28 cellular contexts compared by ENCODE assay signal in the genomic region with DNA sequence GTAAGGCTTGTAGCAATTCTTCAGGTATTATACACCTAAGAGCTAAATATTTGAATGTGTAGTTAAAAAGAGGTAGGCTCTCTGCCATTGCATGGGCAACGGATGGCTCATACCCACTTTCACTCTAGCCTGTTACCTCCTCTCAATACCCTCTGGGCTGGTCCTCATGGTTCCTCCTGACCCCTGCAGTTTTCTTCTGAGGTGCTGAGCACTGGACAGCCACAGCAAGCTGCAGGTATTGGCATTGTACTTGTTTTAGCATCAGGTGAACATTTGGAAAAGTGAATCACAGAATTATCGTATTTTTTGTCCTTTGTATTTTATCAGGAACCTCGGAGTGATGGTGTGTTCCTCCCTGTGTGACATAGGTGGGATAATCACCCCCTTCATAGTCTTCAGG. TPM values are rescaled to one million over a fixed set of nuclear protein-coding genes. Genes with fewer than 3 reads are reported as not detected.
"Had no signal": no experiment of that assay in that cellular context is flagged by ENCODE, and none has a peak within 500 bp of the region (broad histone marks: within the 10 kb centered on the region; RNA-seq: fewer than 3 reads in every experiment).

No MANE protein-coding gene starts in this region.

- ATAC-seq: stimulated activated effector memory CD8-positive, alpha-beta T cell treated with anti-CD3 and anti-CD28 coated beads, Interleukin-12 subunit alpha, Interleukin-12 subunit beta, amount 100 ng/mL, for 72 hours; stimulated activated memory B cell treated with anti-CD40 and anti-IgM and Interleukin-4, amounts not matched to agents 10 μg/mL and 1 μg/mL and 100 μg/mL, for 72 hours; stimulated activated naive B cell treated with anti-CD40 and anti-IgM and Interleukin-4, amounts not matched to agents 10 μg/mL and 1 μg/mL and 100 μg/mL, for 72 hours; stimulated activated naive CD8-positive, alpha-beta T cell treated with anti-CD3 and anti-CD28 coated beads, Interleukin-15, amount 100 ng/mL, for 72 hours; stimulated activated naive CD8-positive, alpha-beta T cell treated with anti-CD3 and anti-CD28 coated beads, Interleukin-15, Interleukin-2, amounts not matched to agents 100 U/mL and 50 U/mL, for 24 hours; upper lobe of right lung had no signal

- H3K4me3 ChIP-seq: stomach, suprapubic skin, testis, thoracic aorta, thyroid gland, tibial artery, tibial nerve, transverse colon, upper lobe of left lung, upper lobe of right lung, uterus, vagina had no signal

- H3K27ac ChIP-seq: stomach, suprapubic skin, testis, thyroid gland, tibial artery, tibial nerve, transverse colon, upper lobe of left lung, upper lobe of right lung, uterus, vagina had no signal

- H3K36me3 ChIP-seq: stomach, suprapubic skin, thoracic aorta, transverse colon, upper lobe of left lung, upper lobe of right lung, uterus, vagina had no signal

- H3K27me3 ChIP-seq: stomach, suprapubic skin, testis, thyroid gland, tibial artery, tibial nerve, transverse colon, upper lobe of left lung, upper lobe of right lung, uterus, vagina had no signal

- H3K4me1 Mint-ChIP-seq: stimulated activated effector memory CD8-positive, alpha-beta T cell treated with anti-CD3 and anti-CD28 coated beads, Interleukin-12 subunit alpha, Interleukin-12 subunit beta, amount 100 ng/mL, for 72 hours; stimulated activated memory B cell treated with anti-CD40 and anti-IgM and Interleukin-4, amounts not matched to agents 10 μg/mL and 1 μg/mL and 100 μg/mL, for 72 hours; stimulated activated naive B cell treated with anti-CD40 and anti-IgM and Interleukin-4, amounts not matched to agents 10 μg/mL and 1 μg/mL and 100 μg/mL, for 72 hours; stimulated activated naive CD8-positive, alpha-beta T cell treated with anti-CD3 and anti-CD28 coated beads, Interleukin-15, amount 100 ng/mL, for 72 hours had no signal

- H3K4me1 ChIP-seq: stomach, suprapubic skin, testis, thyroid gland, tibial nerve, transverse colon, upper lobe of left lung, upper lobe of right lung, uterus, vagina had no signal

- H3K27ac Mint-ChIP-seq: stimulated activated effector memory CD8-positive, alpha-beta T cell treated with anti-CD3 and anti-CD28 coated beads, Interleukin-12 subunit alpha, Interleukin-12 subunit beta, amount 100 ng/mL, for 72 hours; stimulated activated memory B cell treated with anti-CD40 and anti-IgM and Interleukin-4, amounts not matched to agents 10 μg/mL and 1 μg/mL and 100 μg/mL, for 72 hours; stimulated activated naive B cell treated with anti-CD40 and anti-IgM and Interleukin-4, amounts not matched to agents 10 μg/mL and 1 μg/mL and 100 μg/mL, for 72 hours; stimulated activated naive CD8-positive, alpha-beta T cell treated with anti-CD3 and anti-CD28 coated beads, Interleukin-15, amount 100 ng/mL, for 72 hours; stimulated activated naive CD8-positive, alpha-beta T cell treated with anti-CD3 and anti-CD28 coated beads, Interleukin-15, Interleukin-2, amounts not matched to agents 100 ng/mL and 50 ng/mL, for 24 hours; type B pancreatic cell had no signal

- H3K36me3 Mint-ChIP-seq: stimulated activated effector memory CD8-positive, alpha-beta T cell treated with anti-CD3 and anti-CD28 coated beads, Interleukin-12 subunit alpha, Interleukin-12 subunit beta, amount 100 ng/mL, for 72 hours had no signal

- H3K27me3 Mint-ChIP-seq: stimulated activated memory B cell treated with anti-CD40 and anti-IgM and Interleukin-4, amounts not matched to agents 10 μg/mL and 1 μg/mL and 100 μg/mL, for 72 hours; stimulated activated naive CD8-positive, alpha-beta T cell treated with anti-CD3 and anti-CD28 coated beads, Interleukin-15, amount 100 ng/mL, for 72 hours; type B pancreatic cell had no signal

- H3K4me3 Mint-ChIP-seq: stimulated activated effector memory CD8-positive, alpha-beta T cell treated with anti-CD3 and anti-CD28 coated beads, Interleukin-12 subunit alpha, Interleukin-12 subunit beta, amount 100 ng/mL, for 72 hours; stimulated activated memory B cell treated with anti-CD40 and anti-IgM and Interleukin-4, amounts not matched to agents 10 μg/mL and 1 μg/mL and 100 μg/mL, for 72 hours; stimulated activated naive B cell treated with anti-CD40 and anti-IgM and Interleukin-4, amounts not matched to agents 10 μg/mL and 1 μg/mL and 100 μg/mL, for 72 hours; stimulated activated naive CD8-positive, alpha-beta T cell treated with anti-CD3 and anti-CD28 coated beads, Interleukin-15, amount 100 ng/mL, for 72 hours; stimulated activated naive CD8-positive, alpha-beta T cell treated with anti-CD3 and anti-CD28 coated beads, Interleukin-15, Interleukin-2, amounts not matched to agents 100 ng/mL and 50 ng/mL, for 24 hours; type B pancreatic cell had no signal

- H3K9me3 ChIP-seq: suprapubic skin, testis, thoracic aorta, thyroid gland, transverse colon, upper lobe of right lung, uterus, vagina had no signal

- DNase-seq: stimulated activated CD4-positive, alpha-beta T cell treated with anti-CD3 and anti-CD28 coated beads, Interleukin-2, amount 100 ng/mL, for 48 hours; stimulated activated CD4-positive, alpha-beta T cell treated with anti-CD3 and anti-CD28 coated beads, Interleukin-4, amount 100 ng/mL, for 1 hour; stimulated activated CD4-positive, alpha-beta T cell treated with anti-CD3 and anti-CD28 coated beads, Interleukin-4, amount 100 ng/mL, for 24 hours; stimulated activated CD4-positive, alpha-beta T cell treated with anti-CD3 and anti-CD28 coated beads, Interleukin-4, amount 100 ng/mL, for 4 hours; stimulated activated CD8-positive, alpha-beta memory T cell treated with anti-CD3 and anti-CD28 coated beads, Interleukin-4, amount 100 ng/mL, for 48 hours; stimulated activated naive B cell treated with anti-CD40 and anti-IgM and Interleukin-4, amounts not matched to agents 10 μg/mL and 1 μg/mL and 100 μg/mL, for 72 hours; stimulated activated naive CD4-positive, alpha-beta T cell; stimulated activated naive CD4-positive, alpha-beta T cell treated with Interleukin-2 at 50 U/mL for 16 hours; stimulated activated naive CD8-positive, alpha-beta T cell treated with anti-CD3 and anti-CD28 coated beads, Interleukin-15, amount 100 ng/mL, for 72 hours; stimulated activated naive CD8-positive, alpha-beta T cell treated with anti-CD3 and anti-CD28 coated beads, Interleukin-15, Interleukin-2, amounts not matched to agents 100 U/mL and 50 U/mL, for 24 hours; stomach; substantia nigra; testis; thyroid gland; tibial artery; transverse colon; upper lobe of left lung; upper lobe of right lung; uterus had no signal

RNA-seq across cellular contexts. Expression of a gene that starts 32.9 kb away (rescaled TPM):
- total RNA-seq: temporal lobe had no signal
